36 cellular contexts compared by ENCODE assay signal in the genomic region with DNA sequence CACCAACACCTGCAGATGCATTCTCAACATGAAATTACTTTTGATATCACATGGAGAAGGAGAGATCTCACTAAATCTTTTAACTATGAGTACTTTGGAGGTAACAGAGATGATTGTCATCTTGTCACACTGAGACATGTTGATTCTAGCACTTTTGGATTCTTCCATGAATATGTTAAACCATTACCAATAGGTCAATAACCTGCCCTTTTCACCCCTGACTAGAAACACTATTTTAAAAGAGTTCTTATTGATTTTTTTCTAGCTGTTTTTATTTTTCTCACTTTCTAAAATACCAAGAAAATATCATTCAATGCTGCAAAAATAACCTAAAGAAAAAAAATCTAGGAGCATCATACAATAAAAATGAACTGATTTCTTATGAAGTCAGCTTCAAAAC. TPM values are rescaled to one million over a fixed set of nuclear protein-coding genes. Genes with fewer than 3 reads are reported as not detected.
"Had no signal": no experiment of that assay in that cellular context is flagged by ENCODE, and none has a peak within 500 bp of the region (broad histone marks: within the 10 kb centered on the region; RNA-seq: fewer than 3 reads in every experiment).

No MANE protein-coding gene starts in this region.

- H3K4me1 ChIP-seq: adrenal gland, ascending aorta, body of pancreas, breast epithelium had no signal

- H3K36me3 ChIP-seq: adrenal gland, ascending aorta, brain microvascular endothelial cell, breast epithelium, cardiac muscle cell had no signal

- DNase-seq: activated effector memory CD4-positive, alpha-beta T cell treated with anti-CD3 and anti-CD28 coated beads, Interleukin-2, amount 50 U/mL, for 16 hours; activated effector memory CD4-positive, alpha-beta T cell treated with Interleukin-2 at 50 U/mL for 16 hours; activated gamma-delta T cell; activated gamma-delta T cell treated with Interleukin-2 at 50 U/mL for 16 hours; activated naive CD4-positive, alpha-beta T cell; activated naive CD4-positive, alpha-beta T cell treated with anti-CD3 and anti-CD28 coated beads for 36 hours; activated naive CD4-positive, alpha-beta T cell treated with anti-CD3 and anti-CD28 coated beads, Interleukin-2, amount 10 ng/mL, durations not matched to agents 7 days and 5 days; activated naive CD4-positive, alpha-beta T cell treated with anti-CD3 and anti-CD28 coated beads, Interleukin-2, amount 50 U/mL, for 16 hours; activated naive CD4-positive, alpha-beta T cell treated with Interleukin-2 at 50 U/mL for 16 hours; activated naive CD8-positive, alpha-beta T cell treated with anti-CD3 and anti-CD28 coated beads for 36 hours; activated naive CD8-positive, alpha-beta T cell treated with anti-CD3 and anti-CD28 coated beads, Interleukin-2, amount 10 ng/mL, durations not matched to agents 7 days and 5 days; activated naive CD8-positive, alpha-beta T cell treated with anti-CD3 and anti-CD28 coated beads, Interleukin-2, amount 50 U/mL, for 24 hours; activated T-cell treated with anti-CD3 and anti-CD28 coated beads, Interleukin-2, amount 50 U/mL, for 1 hour; activated T-cell treated with anti-CD3 and anti-CD28 coated beads, Interleukin-2, amount 50 U/mL, for 24 hours; activated T-cell treated with anti-CD3 and anti-CD28 coated beads, Interleukin-2, amount 50 U/mL, for 4 hours; activated T-cell treated with anti-CD3 and anti-CD28 coated beads, Interleukin-2, amount 50 U/mL, for 48 hours; activated T-cell treated with anti-CD3 and anti-CD28 coated beads, Interleukin-2, amount 50 U/mL, for 72 hours; adrenal gland; amniotic stem cell; amygdala; anterior cingulate cortex; aorta; body of pancreas; brain microvascular endothelial cell; caudate nucleus; central memory CD4-positive, alpha-beta T cell; cerebellar nuclear complex had no signal

- ATAC-seq: activated naive CD4-positive, alpha-beta T cell treated with anti-CD3 and anti-CD28 coated beads, Interleukin-2, amount 50 U/mL, for 72 hours; activated naive CD8-positive, alpha-beta T cell treated with anti-CD3 and anti-CD28 coated beads, Interleukin-2, amount 50 U/mL, for 24 hours; activated T-cell treated with anti-CD3 and anti-CD28 coated beads, Interleukin-2, amount 50 U/mL, for 4 hours; activated T-cell treated with anti-CD3 and anti-CD28 coated beads, Interleukin-2, amount 50 U/mL, for 72 hours; activated T-helper 17 cell treated with anti-CD3 and anti-CD28 coated beads, Interleukin-2, amount 50 U/mL, for 72 hours; body of pancreas had no signal

- FAIRE-seq: astrocyte, bronchial epithelial cell had no signal

- H3K27ac ChIP-seq: adrenal gland, ascending aorta, body of pancreas, brain microvascular endothelial cell, breast epithelium, cardiac muscle cell had no signal

- H3K27me3 ChIP-seq: adrenal gland, ascending aorta, body of pancreas, brain microvascular endothelial cell, breast epithelium, cardiac muscle cell had no signal

- H3K4me3 ChIP-seq: adrenal gland, ascending aorta, body of pancreas, breast epithelium, cardiac muscle cell had no signal

- H3K9me3 ChIP-seq: adrenal gland, ascending aorta, body of pancreas, breast epithelium had no signal

RNA-seq across cellular contexts. Expression of gene PCDH15, which starts 27.5 kb away (rescaled TPM):
- total RNA-seq: activated naive CD4-positive, alpha-beta T cell treated with anti-CD3 and anti-CD28 coated beads for 36 hours; activated naive CD4-positive, alpha-beta T cell treated with anti-CD3 and anti-CD28 coated beads, Interleukin-2, amount 50 U/mL, for 72 hours; activated naive CD8-positive, alpha-beta T cell treated with anti-CD3 and anti-CD28 coated beads for 36 hours; activated naive CD8-positive, alpha-beta T cell treated with anti-CD3 and anti-CD28 coated beads, Interleukin-2, amount 10 ng/mL, durations not matched to agents 7 days and 5 days; activated T-cell treated with anti-CD3 and anti-CD28 coated beads, Interleukin-2, amount 50 U/mL, for 4 hours; activated T-cell treated with anti-CD3 and anti-CD28 coated beads, Interleukin-2, amount 50 U/mL, for 72 hours; activated T-helper 1 cell treated with anti-CD3 and anti-CD28 coated beads, Interleukin-12 subunit alpha, Interleukin-12 subunit beta, Interleukin-2, Interleukin-4 antibody, amounts not matched to agents 30 ng/mL and 10 ng/mL and 1 ng/mL, durations not matched to agents 14 hours and 24 hours and 36 hours; activated T-helper 17 cell treated with anti-CD3 and anti-CD28 coated beads, Interleukin-2, amount 50 U/mL, for 72 hours; ascending aorta; astrocyte; body of pancreas; breast epithelium; bronchial epithelial cell; chondrocyte had no signal
- polyA plus RNA-seq: aorta, cardiac muscle cell had no signal
